27 cellular contexts compared by ENCODE assay signal in genomic region chr1:51147394-51147793, GRCh38. TPM values are rescaled to one million over a fixed set of nuclear protein-coding genes. Genes with fewer than 3 reads are reported as not detected.
"Had no signal": no experiment of that assay in that cellular context is flagged by ENCODE, and none has a peak within 500 bp of the region (broad histone marks: within the 10 kb centered on the region; RNA-seq: fewer than 3 reads in every experiment).

No MANE protein-coding gene starts in this region.

- H3K27me3 ChIP-seq: pancreas, stomach, testis, thyroid gland, transverse colon, upper lobe of left lung, vagina had no signal

- H3K36me3 ChIP-seq: left ventricle myocardium inferior, pancreas, prostate gland, stomach, thyroid gland, transverse colon, upper lobe of left lung, vagina had no signal

- H3K4me3 ChIP-seq: left ventricle myocardium inferior, lung, pancreas, prostate gland, skin epidermis, stomach, testis, thyroid gland, transverse colon, upper lobe of left lung, vagina had no signal

- H3K9me3 ChIP-seq: left ventricle myocardium inferior, pancreas, prostate gland, stomach, testis, thyroid gland, transverse colon, upper lobe of left lung, vagina had no signal

- ATAC-seq: natural killer cell; pancreas; right cardiac atrium; sciatic nerve; stimulated activated naive B cell treated with anti-CD40 and anti-IgM and Interleukin-4, amounts not matched to agents 10 μg/mL and 1 μg/mL and 100 μg/mL, for 72 hours; stimulated activated naive CD8-positive, alpha-beta T cell treated with anti-CD3 and anti-CD28 coated beads, Interleukin-15, Interleukin-2, amounts not matched to agents 100 U/mL and 50 U/mL, for 24 hours had no signal

- H3K27ac ChIP-seq: left ventricle myocardium inferior, pancreas, prostate gland, skin epidermis, stomach, testis, thyroid gland, transverse colon, upper lobe of left lung, vagina had no signal

- H3K4me1 ChIP-seq: left ventricle myocardium inferior, pancreas, prostate gland, stomach, testis, thyroid gland, upper lobe of left lung, vagina had no signal

- DNase-seq: islet precursor cell; left ventricle myocardium inferior; mesendoderm; naive B cell; natural killer cell; nephron progenitor cell; pancreas; posterior cingulate gyrus; retina; right cardiac atrium; stimulated activated CD4-positive, alpha-beta T cell treated with anti-CD3 and anti-CD28 coated beads, Interleukin-12 subunit alpha, Interleukin-12 subunit beta, amount 100 ng/mL, for 4 hours; stimulated activated CD4-positive, alpha-beta T cell treated with anti-CD3 and anti-CD28 coated beads, Interleukin-15, amount 100 ng/mL, for 24 hours; stimulated activated CD4-positive, alpha-beta T cell treated with anti-CD3 and anti-CD28 coated beads, Interleukin-2, amount 100 ng/mL, for 24 hours; stimulated activated CD4-positive, alpha-beta T cell treated with anti-CD3 and anti-CD28 coated beads, Interleukin-4, amount 100 ng/mL, for 1 hour; stimulated activated naive B cell treated with anti-CD40 and anti-IgM and Interleukin-4, amounts not matched to agents 10 μg/mL and 1 μg/mL and 100 μg/mL, for 72 hours; stimulated activated naive CD8-positive, alpha-beta T cell treated with anti-CD3 and anti-CD28 coated beads, Interleukin-15, Interleukin-2, amounts not matched to agents 100 U/mL and 50 U/mL, for 24 hours; stomach; testis; thyroid gland; transverse colon; upper lobe of left lung had no signal

RNA-seq across cellular contexts. Expression of gene C1orf185, which starts 45.4 kb away (rescaled TPM):
- polyA plus RNA-seq: lung, pancreas, right cardiac atrium, stomach, urinary bladder had no signal
